8 cellular contexts compared by ENCODE assay signal in genomic region chrX:45769919-45770582, GRCh38.
DNase-seq lines count a peak whose midpoint lies in the region; ATAC-seq and TF ChIP-seq lines count a peak whose summit lies in the region.

No MANE protein-coding gene starts in this region.

- H3K36me3 ChIP-seq in Caco-2 (ENCODE audit: control insufficient read depth, insufficient read depth, low read length) (no peaks in the 10 kb centered on the region), mucosa of stomach (ENCODE audit: control insufficient read depth, insufficient read depth, low read length) (no peaks in the 10 kb centered on the region), transverse colon (no peaks in the 10 kb centered on the region)

- H3K27me3 ChIP-seq in Caco-2 (replicated peaks; ENCODE audit: control insufficient read depth, insufficient read depth, low read length): no peaks in the 10 kb centered on the region
- no peaks in the 10 kb centered on the region for H3K27me3 ChIP-seq in mucosa of stomach (ENCODE audit: control insufficient read depth, insufficient read depth, low read length)
- no peaks in the 10 kb centered on the region for H3K27me3 ChIP-seq in transverse colon

- CTCF ChIA-PET in Caco-2 (lab: Charles Lee): no interaction called here

- peak overlapping the region; percentile 85 for H3K4me3 Mint-ChIP-seq in Caco-2 (ENCODE audit: unreplicated experiment)
- H3K4me3 Mint-ChIP-seq in T-helper 2 cell treated with Interferon-gamma antibody and Interleukin-4, amounts not matched to agents 5 μg/mL and 100 μg/mL, for 36 hours: peak overlapping the region; percentile 93
- H3K4me3 Mint-ChIP-seq in effector memory CD8-positive, alpha-beta T cell: peak overlapping the region; percentile 78 to 79

- H3K4me1 ChIP-seq in Caco-2 (peaks cover 10% of the 10 kb centered on the region; the same call in 1 of the 2 replicates), mucosa of stomach (ENCODE audit: control insufficient read depth, insufficient read depth, low read length) (peaks cover 5% of the 10 kb centered on the region), transverse colon (peaks cover 0 to 15% (median 0%) of the 10 kb centered on the region in 4 donors)

- H3K36me3 Mint-ChIP-seq in Caco-2 (ENCODE audit: insufficient read depth, unreplicated experiment): peaks cover 12% of the 10 kb centered on the region
- H3K36me3 Mint-ChIP-seq in T-helper 2 cell treated with Interferon-gamma antibody and Interleukin-4, amounts not matched to agents 5 μg/mL and 100 μg/mL, for 36 hours (ENCODE audit: low read depth): peaks cover 28% of the 10 kb centered on the region
- H3K36me3 Mint-ChIP-seq in effector memory CD8-positive, alpha-beta T cell (ENCODE audit: insufficient read depth): no peaks in the 10 kb centered on the region

- in situ Hi-C loops in transverse colon (cut with MboI; ENCODE audit: low pct_ligation_motif_present in 1 of 4, low pct_unique_long_range_greater_than_20kb in 1 of 4, low sequenced_read_pairs in 3 of 4): loop anchor here in 1 of 4 donors (25.0 kb wide), 1 partner anchor 258 kb away; no protein-coding TSS in a partner anchor

- BruUV-seq in Caco-2 (replicated peaks; lab: Mats Ljungman, UMichigan): no TSS peak

- intact Hi-C loops in Caco-2 (cut with micrococcal nuclease; ENCODE audit: unreplicated experiment) (no loop called here), transverse colon (cut with DNase I; ENCODE audit: low total_unique reads) (no loop called here)

- no peaks in the 10 kb centered on the region for H3K27me3 Mint-ChIP-seq in Caco-2 (ENCODE audit: insufficient read depth, unreplicated experiment)
- H3K27me3 Mint-ChIP-seq in T-helper 2 cell treated with Interferon-gamma antibody and Interleukin-4, amounts not matched to agents 5 μg/mL and 100 μg/mL, for 36 hours (ENCODE audit: low read depth): no peaks in the 10 kb centered on the region
- no peaks in the 10 kb centered on the region for H3K27me3 Mint-ChIP-seq in effector memory CD8-positive, alpha-beta T cell

- no peaks in the 10 kb centered on the region for H3K9me3 Mint-ChIP-seq in Caco-2 (ENCODE audit: unreplicated experiment)
- H3K9me3 Mint-ChIP-seq in T-helper 2 cell treated with Interferon-gamma antibody and Interleukin-4, amounts not matched to agents 5 μg/mL and 100 μg/mL, for 36 hours: no peaks in the 10 kb centered on the region
- H3K9me3 Mint-ChIP-seq in effector memory CD8-positive, alpha-beta T cell: no peaks in the 10 kb centered on the region

- peaks cover 7% of the 10 kb centered on the region for H3K4me1 Mint-ChIP-seq in Caco-2 (ENCODE audit: low read depth, unreplicated experiment)
- H3K4me1 Mint-ChIP-seq in T-helper 2 cell treated with Interferon-gamma antibody and Interleukin-4, amounts not matched to agents 5 μg/mL and 100 μg/mL, for 36 hours (ENCODE audit: low read depth): peaks cover 57% of the 10 kb centered on the region
- H3K4me1 Mint-ChIP-seq in effector memory CD8-positive, alpha-beta T cell (ENCODE audit: low read depth in 2 of 2): peaks cover 26 to 41% of the 10 kb centered on the region in 2 donors

- ATAC-seq in GM19351 (IDR thresholded peaks at IDR 0.05; ENCODE audit: unreplicated experiment): peak; percentile 76
- peak; percentile 77 for ATAC-seq in HG03378 (IDR thresholded peaks at IDR 0.05; ENCODE audit: unreplicated experiment)
- peak; percentile 40 for ATAC-seq in effector memory CD8-positive, alpha-beta T cell (replicated peaks)

- TF ChIP-seq EP300 in transverse colon (IDR thresholded peaks at IDR 0.05; ENCODE audit: low read depth): no peak

- DNase-seq in Caco-2 (peak; percentile 76 to 81), transverse colon (peak; percentile 71), NCI-H446 treated with DMSO at 0.1 percent for 48 hours (lab: John Stamatoyannopoulos, UW) (no peak)
- peak; percentile 54 for DNase-seq in T-helper 2 cell treated with Interferon-gamma antibody and Interleukin-4, amounts not matched to agents 5 μg/mL and 100 μg/mL, for 36 hours (ENCODE audit: low spot score)
- DNase-seq in effector memory CD8-positive, alpha-beta T cell: no peak

- POLR2A ChIA-PET in Caco-2 (lab: Charles Lee): interaction anchor here (0.5 to 0.6 kb wide), 3 partner anchors 557 to 1095 kb away, joined by 5 to 7 read pairs (median 6); no protein-coding TSS in a partner anchor

- no peak for TF ChIP-seq CTCF in Caco-2 (IDR thresholded peaks at IDR 0.05; ENCODE audit: insufficient read depth in 1 of 2, low read depth in 1 of 2, low read length in 1 of 2, severe bottlenecking in 1 of 2, unreplicated experiment in 1 of 2)
- TF ChIP-seq CTCF in transverse colon (IDR thresholded peaks at IDR 0.05): no peak

- H3K4me3 ChIP-seq in Caco-2 (ENCODE audit: low read depth, low read length) (peak overlapping the region; percentile 34), mucosa of stomach (ENCODE audit: low read length) (peak overlapping the region; percentile 35), transverse colon (peak overlapping the region in 3 of 4 donors; percentile 21 to 55 (median 38))

- peak overlapping the region; percentile 93 for H3K27ac Mint-ChIP-seq in Caco-2 (ENCODE audit: unreplicated experiment)
- H3K27ac Mint-ChIP-seq in T-helper 2 cell treated with Interferon-gamma antibody and Interleukin-4, amounts not matched to agents 5 μg/mL and 100 μg/mL, for 36 hours: peak overlapping the region; percentile 93
- peak overlapping the region; percentile 90 to 94 for H3K27ac Mint-ChIP-seq in effector memory CD8-positive, alpha-beta T cell

- peak overlapping the region; percentile 79 to 88 (median 86) for H3K27ac ChIP-seq in transverse colon

- H3K9me3 ChIP-seq in Caco-2 (no peaks in the 10 kb centered on the region), mucosa of stomach (ENCODE audit: control insufficient read depth, low read length) (no peaks in the 10 kb centered on the region), transverse colon (no peaks in the 10 kb centered on the region)

- peak overlapping the region; percentile 80 for H3K9ac ChIP-seq in mucosa of stomach (ENCODE audit: low read length)

- WGBS in transverse colon (ENCODE audit: low coverage in 1 of 2), 2 donors: 0 to 27% methylated on average over 2 to 13 of the region's 13 CpGs

- peak; percentile 78 for TF ChIP-seq POLR2A in transverse colon (IDR thresholded peaks at IDR 0.05)

Comparison
In these comparisons a context has a peak if more than half of its experiments do, and no peak if none do; other contexts are left out.
1. DNase-seq: peak in Caco-2 (2 of 2), T-helper 2 cell treated with Interferon-gamma antibody and Interleukin-4, amounts not matched to agents 5 μg/mL and 100 μg/mL, for 36 hours (single experiment) and transverse colon (single experiment); none in effector memory CD8-positive, alpha-beta T cell (0 of 3) and NCI-H446 treated with DMSO at 0.1 percent for 48 hours (single experiment).
2. Peak in every context shown above with its lines, with median percentiles within 50 percentile points of each other: H3K4me3 ChIP-seq, H3K27ac Mint-ChIP-seq, H3K4me3 Mint-ChIP-seq and ATAC-seq.